ENCODE assay signal across 8 cellular contexts in genomic region chr10:112314822-112315474, GRCh38. TPM values are rescaled to one million over a fixed set of nuclear protein-coding genes. Genes with fewer than 3 reads are reported as not detected.
DNase-seq lines count a peak whose midpoint lies in the region; ATAC-seq and TF ChIP-seq lines count a peak whose summit lies in the region.

No MANE protein-coding gene starts in this region.

- H3K27ac ChIP-seq in dorsolateral prefrontal cortex (no peak overlapping the region), lung (ENCODE audit: low read depth in 1 of 2, low read length in 1 of 2) (no peak overlapping the region)

- ATAC-seq in HG03039 (IDR thresholded peaks at IDR 0.05; ENCODE audit: unreplicated experiment) (peak; percentile 70), lung (ENCODE audit: insufficient read depth, low FRiP score) (peak; percentile 87)

- peak; percentile 72 to 97 (median 90) for TF ChIP-seq CTCF in dorsolateral prefrontal cortex (IDR thresholded peaks at IDR 0.05 in 54 of 56, conservative IDR thresholded peaks at IDR 0.05 in 2 of 56; ENCODE audit: low read depth in 1 of 56, partially characterized antibody in 56 of 56)
- TF ChIP-seq CTCF in lung (IDR thresholded peaks at IDR 0.05; ENCODE audit: control extremely low read depth, extremely low read depth): peak; percentile 71

- 27 to 30% methylated on average over 10 of the region's 10 CpGs for WGBS in lung, 2 donors

- intact Hi-C loops in dorsolateral prefrontal cortex (cut with DNase I): loop anchor here in 1 of 2 donors (10.0 kb wide), 1 partner anchor 130 kb away; the partner anchor contains the start of gene GPAM

- H3K27me3 ChIP-seq in dorsolateral prefrontal cortex: peaks cover 0 to 11% (median 0%) of the 10 kb centered on the region in 45 donors
- H3K27me3 ChIP-seq in lung (ENCODE audit: control insufficient read depth, insufficient read depth): no peaks in the 10 kb centered on the region

- H3K36me3 ChIP-seq in lung (ENCODE audit: control insufficient read depth in 2 of 2, insufficient read depth in 2 of 2, low read length in 2 of 2): no peaks in the 10 kb centered on the region

- no peaks in the 10 kb centered on the region for H3K4me1 ChIP-seq in lung (ENCODE audit: control insufficient read depth in 2 of 2, insufficient read depth in 2 of 2, low read length in 2 of 2)

- DNase-seq in activated gamma-delta T cell treated with Interleukin-2 at 50 U/mL for 16 hours (peak; percentile 67), activated gamma-delta T cell (lab: John Stamatoyannopoulos, UW) (no peak), NCI-H345 (lab: John Stamatoyannopoulos, UW) (peak; percentile 57), dorsolateral prefrontal cortex (peak; percentile 63 to 92 (median 81)), lung (ENCODE audit: low spot score) (peak; percentile 80)
- peak; percentile 66 to 68 for DNase-seq in activated CD4-positive, alpha-beta T cell treated with anti-CD3 and anti-CD28 coated beads, Interleukin-2, amount 50 U/mL, for 4 hours
- DNase-seq in stimulated activated CD8-positive, alpha-beta memory T cell treated with anti-CD3 and anti-CD28 coated beads, Interleukin-12 subunit alpha, Interleukin-12 subunit beta, amount 100 ng/mL, for 4 hours (ENCODE audit: low read depth): peak; percentile 30

- H3K4me3 ChIP-seq in dorsolateral prefrontal cortex (no peak overlapping the region), lung (no peak overlapping the region)

- H3K9me3 ChIP-seq in lung (ENCODE audit: control insufficient read depth in 2 of 2, insufficient read depth in 1 of 2, low read length in 1 of 2): no peaks in the 10 kb centered on the region

RNA-seq across cellular contexts. Expression of gene TECTB, which starts 31.7 kb away (rescaled TPM):
- total RNA-seq in dorsolateral prefrontal cortex: under 1 TPM in 22 of 120 experiments, not detected in 98; 0.11 to 0.82 (median 0.20) TPM
- total RNA-seq in lung: not detected
- not detected for polyA plus RNA-seq in lung

RNA-seq across cellular contexts. Expression of gene ACSL5, which starts 59.0 kb away (rescaled TPM):
- total RNA-seq in dorsolateral prefrontal cortex: 10 to 100 TPM in 55 of 120 experiments, 1 to 10 TPM in 65; 3.2 to 25.6 (median 9.6) TPM
- total RNA-seq in lung: 10 to 100 TPM; 62.0 to 62.6 TPM
- polyA plus RNA-seq in lung: 10 to 100 TPM; 46.1 to 71.0 TPM
